Comparison of ENCODE assay signal across 10 cellular contexts in genomic region chr3:4986175-4986610, GRCh38. TPM values are rescaled to one million over a fixed set of nuclear protein-coding genes. Genes with fewer than 3 reads are reported as not detected.
A peak's percentile ranks its signal among the peaks of the same experiment; 100 is the strongest.
DNase-seq lines count a peak whose midpoint lies in the region; ATAC-seq, FAIRE-seq and TF ChIP-seq lines count a peak whose summit lies in the region.
"Had no signal": no experiment of that assay in that cellular context is flagged by ENCODE, and none has a peak within 500 bp of the region (broad histone marks: within the 10 kb centered on the region; RNA-seq: fewer than 3 reads in every experiment).

No MANE protein-coding gene starts in this region.

- TF ChIP-seq CTCF in brain microvascular endothelial cell (IDR thresholded peaks at IDR 0.05; ENCODE audit: low read depth, low read length, missing control alignments): no peak

- H3K4me1 ChIP-seq in mesendoderm (ENCODE audit: control insufficient read depth, low read depth, low read length) (peaks cover 27% of the 10 kb centered on the region), urinary bladder (ENCODE audit: insufficient read depth) (no peaks in the 10 kb centered on the region)

- no peak overlapping the region for H4K5ac ChIP-seq in mesendoderm (ENCODE audit: low read length)

- H2AK5ac ChIP-seq in mesendoderm (ENCODE audit: low read length): no peak overlapping the region

- H3K4ac ChIP-seq in mesendoderm (ENCODE audit: low read depth, low read length): no peak overlapping the region

- no peaks in the 10 kb centered on the region for H3K9me3 Mint-ChIP-seq in activated naive CD4-positive, alpha-beta T cell treated with anti-CD3 and anti-CD28 coated beads, Interleukin-2, amount 50 U/mL, for 24 hours
- H3K9me3 Mint-ChIP-seq in activated naive CD4-positive, alpha-beta T cell treated with anti-CD3 and anti-CD28 coated beads, Interleukin-2, amount 50 U/mL, for 72 hours: no peaks in the 10 kb centered on the region

- no peak overlapping the region for H2BK120ac ChIP-seq in mesendoderm (ENCODE audit: low read depth, low read length)

- no peak overlapping the region for H3K23ac ChIP-seq in mesendoderm (ENCODE audit: low read length)

- H3K27ac ChIP-seq in brain microvascular endothelial cell (peak overlapping the region; percentile 90), mesendoderm (ENCODE audit: low read depth, low read length) (peak overlapping the region; percentile 90), urinary bladder (ENCODE audit: low read depth) (peak overlapping the region; percentile 97)
- H3K27ac ChIP-seq: SK-N-MC had no signal

- H3K79me2 ChIP-seq in mesendoderm (ENCODE audit: control insufficient read depth, insufficient read depth, low read length): peaks cover 32% of the 10 kb centered on the region

- H3K4me3 ChIP-seq in brain microvascular endothelial cell (ENCODE audit: low read depth, low read length): no peak overlapping the region
- H3K4me3 ChIP-seq in mesendoderm (ENCODE audit: low read length): no peak overlapping the region
- H3K4me3 ChIP-seq in urinary bladder (ENCODE audit: low read depth, low read length): no peak overlapping the region

- peak overlapping the region; percentile 85 for H2BK5ac ChIP-seq in mesendoderm (ENCODE audit: low read length)

- H2BK15ac ChIP-seq in mesendoderm (replicated peaks; ENCODE audit: low read depth): no peak overlapping the region

- in situ Hi-C loops in brain microvascular endothelial cell (cut with HindIII; ENCODE audit: low pct_ligation_motif_present, low sequenced_read_pairs): loop anchor here (10.0 kb wide), 1 partner anchor 271 kb away; no protein-coding TSS in a partner anchor

- no peak for FAIRE-seq in frontal cortex (lab: Jason Lieb, UNC)

- H4K8ac ChIP-seq in mesendoderm (ENCODE audit: low read depth, low read length): no peak overlapping the region

- H3K56ac ChIP-seq in mesendoderm (ENCODE audit: low read length): peak overlapping the region; percentile 85

- H3K27me3 Mint-ChIP-seq in activated naive CD4-positive, alpha-beta T cell treated with anti-CD3 and anti-CD28 coated beads, Interleukin-2, amount 50 U/mL, for 24 hours: no peaks in the 10 kb centered on the region

- peak overlapping the region; percentile 73 for H3K4me2 ChIP-seq in mesendoderm (ENCODE audit: low read length)

- WGBS in mesendoderm (ENCODE audit: extremely low coverage, insufficient coverage, low lambda C conversion rate): no CpG with 5 or more reads among the region's 5 CpGs
- WGBS in urinary bladder: 74% methylated on average over 5 of the region's 5 CpGs

- H3K27me3 ChIP-seq in brain microvascular endothelial cell (replicated peaks): no peaks in the 10 kb centered on the region
- H3K27me3 ChIP-seq in mesendoderm (ENCODE audit: insufficient read depth, low read length, poor library complexity): no peaks in the 10 kb centered on the region

- peak overlapping the region; percentile 89 for H3K18ac ChIP-seq in mesendoderm (ENCODE audit: low read length)

- no peak for DNase-seq in activated naive CD4-positive, alpha-beta T cell treated with anti-CD3 and anti-CD28 coated beads, Interleukin-2, amount 50 U/mL, for 72 hours (ENCODE audit: low spot score in 2 of 2)
- peak; percentile 78 for DNase-seq in brain microvascular endothelial cell
- no peak for DNase-seq in mesendoderm
- DNase-seq in islet precursor cell: no peak
- no peak for DNase-seq in GM03348 (ENCODE audit: low spot score)
- no peak for DNase-seq in frontal cortex (ENCODE audit: low spot score in 2 of 2)
- DNase-seq: GDM1 had no signal

- peaks cover 19% of the 10 kb centered on the region for H3K79me1 ChIP-seq in mesendoderm (ENCODE audit: low read length)

- H3K4me1 Mint-ChIP-seq in activated naive CD4-positive, alpha-beta T cell treated with anti-CD3 and anti-CD28 coated beads, Interleukin-2, amount 50 U/mL, for 24 hours: peaks cover 54% of the 10 kb centered on the region

- peak overlapping the region; percentile 30 for H3K27ac Mint-ChIP-seq in activated naive CD4-positive, alpha-beta T cell treated with anti-CD3 and anti-CD28 coated beads, Interleukin-2, amount 50 U/mL, for 24 hours
- H3K27ac Mint-ChIP-seq in activated naive CD4-positive, alpha-beta T cell treated with anti-CD3 and anti-CD28 coated beads, Interleukin-2, amount 50 U/mL, for 72 hours: peak overlapping the region in 1 of 2 donors; percentile 87

- ATAC-seq in activated naive CD4-positive, alpha-beta T cell treated with anti-CD3 and anti-CD28 coated beads, Interleukin-2, amount 50 U/mL, for 72 hours: no peak

- peaks cover 12% of the 10 kb centered on the region for H3K36me3 Mint-ChIP-seq in activated naive CD4-positive, alpha-beta T cell treated with anti-CD3 and anti-CD28 coated beads, Interleukin-2, amount 50 U/mL, for 24 hours
- peaks cover 44 to 46% of the 10 kb centered on the region in 2 donors for H3K36me3 Mint-ChIP-seq in activated naive CD4-positive, alpha-beta T cell treated with anti-CD3 and anti-CD28 coated beads, Interleukin-2, amount 50 U/mL, for 72 hours

- peak overlapping the region; percentile 72 for H3K9ac ChIP-seq in mesendoderm (ENCODE audit: low read length)

- peak overlapping the region; percentile 78 for H3K4me3 Mint-ChIP-seq in activated naive CD4-positive, alpha-beta T cell treated with anti-CD3 and anti-CD28 coated beads, Interleukin-2, amount 50 U/mL, for 24 hours

- H3K36me3 ChIP-seq in brain microvascular endothelial cell (replicated peaks) (peaks cover 38% of the 10 kb centered on the region), mesendoderm (ENCODE audit: control insufficient read depth, insufficient read depth, low read length) (peaks cover 11% of the 10 kb centered on the region), urinary bladder (ENCODE audit: insufficient read depth) (no peaks in the 10 kb centered on the region)

RNA-seq across cellular contexts. Expression of gene BHLHE40, which starts 7.0 kb away (rescaled TPM):
- total RNA-seq in activated naive CD4-positive, alpha-beta T cell treated with anti-CD3 and anti-CD28 coated beads, Interleukin-2, amount 50 U/mL, for 72 hours: 100 to 1,000 TPM; 228 to 369 TPM
- polyA plus RNA-seq in mesendoderm (2013, experiment 1 of 2): 22.9 TPM
- polyA plus RNA-seq in mesendoderm (2013, experiment 2 of 2): 23.5 TPM
- total RNA-seq in urinary bladder (35.7 TPM), frontal cortex (2.9 TPM)
- polyA plus RNA-seq in urinary bladder: 57.4 TPM
